ENCODE assay signal across 18 cellular contexts in the genomic region with DNA sequence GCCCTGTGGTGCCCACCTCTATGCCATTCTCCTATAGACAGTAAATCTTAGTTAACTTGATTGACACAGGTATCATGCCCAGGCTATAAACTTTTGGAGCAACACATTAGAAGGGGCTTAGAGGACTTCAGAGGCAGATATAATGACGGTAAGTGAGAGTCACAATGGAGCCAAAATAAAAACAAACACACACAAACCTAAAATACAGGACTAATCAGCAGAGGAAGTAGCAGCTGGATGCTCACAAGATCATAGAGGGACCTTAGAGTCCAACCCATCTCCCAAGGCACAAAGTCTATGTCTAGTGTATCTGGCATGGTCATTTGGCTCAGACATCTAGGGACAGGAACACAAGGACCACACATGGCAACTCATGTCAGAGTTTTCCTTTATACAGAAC. TPM values are rescaled to one million over a fixed set of nuclear protein-coding genes. Genes with fewer than 3 reads are reported as not detected.
DNase-seq lines count a peak whose midpoint lies in the region; ATAC-seq and TF ChIP-seq lines count a peak whose summit lies in the region.
"Had no signal": no experiment of that assay in that cellular context is flagged by ENCODE, and none has a peak within 500 bp of the region (broad histone marks: within the 10 kb centered on the region; RNA-seq: fewer than 3 reads in every experiment).

No MANE protein-coding gene starts in this region.

- peak overlapping the region; percentile 45 for H3K18ac ChIP-seq in trophoblast cell (ENCODE audit: low read length)

- H3K79me1 ChIP-seq in trophoblast cell (ENCODE audit: low read length): peaks cover 55% of the 10 kb centered on the region

- H2AFZ ChIP-seq in trophoblast cell (ENCODE audit: insufficient read depth, low read length, poor library complexity): no peak overlapping the region

- peak overlapping the region; percentile 30 for H3K4ac ChIP-seq in trophoblast cell (ENCODE audit: low read depth, low read length)

- H3K27me3 ChIP-seq in Panc1 (ENCODE audit: control insufficient read depth, insufficient read depth, low read length) (no peaks in the 10 kb centered on the region), trophoblast cell (ENCODE audit: insufficient read depth, low read length) (no peaks in the 10 kb centered on the region)
- H3K27me3 ChIP-seq: BLaER1 had no signal

- no TSS peak for BruUV-seq in Panc1 (replicated peaks; lab: Mats Ljungman, UMichigan)

- H2AK5ac ChIP-seq in trophoblast cell (ENCODE audit: low read length): peak overlapping the region; percentile 37

- peak overlapping the region; percentile 43 for H4K8ac ChIP-seq in trophoblast cell (ENCODE audit: low read depth, low read length)

- H3K79me2 ChIP-seq in trophoblast cell (ENCODE audit: control insufficient read depth, insufficient read depth, low read length, poor library complexity): peaks cover 11% of the 10 kb centered on the region

- peak overlapping the region; percentile 91 for H4K91ac ChIP-seq in trophoblast cell (ENCODE audit: low read depth, low read length)

- peak overlapping the region; percentile 95 for H2BK120ac ChIP-seq in trophoblast cell (ENCODE audit: insufficient read depth, low read length, poor library complexity)

- no peak for TF ChIP-seq CTCF in Panc1 (IDR thresholded peaks at IDR 0.05)

- in situ Hi-C loops in G401 (cut with HindIII; ENCODE audit: low sequenced_read_pairs): no loop called here
- in situ Hi-C loops in Panc1 (cut with HindIII; ENCODE audit: low pct_unique_long_range_greater_than_20kb, low sequenced_read_pairs): no loop called here

- H4K12ac ChIP-seq in trophoblast cell (ENCODE audit: low read depth, low read length): no peak overlapping the region

- WGBS in trophoblast cell (ENCODE audit: extremely low coverage, insufficient coverage, insufficient read length): no CpG with 5 or more reads among the region's 1 CpG

- CTCF ChIA-PET in HEK293T (lab: Yijun Ruan, JAX): interaction anchor here (0.5 to 3.0 kb wide), 3 partner anchors 11 to 71 kb away, joined by 3 to 10 read pairs (median 5); a partner anchor contains a TSS
- CTCF ChIA-PET in Panc1 (lab: Charles Lee): no interaction called here

- H3K4me1 ChIP-seq in Panc1 (ENCODE audit: control insufficient read depth, insufficient read depth, low read length) (peaks cover 20% of the 10 kb centered on the region; the same call in 1 of the 2 replicates), trophoblast cell (ENCODE audit: control insufficient read depth in 1 of 2, insufficient read depth in 2 of 2, low read length in 2 of 2) (peaks cover 34 to 50% of the 10 kb centered on the region in 2 experiments)
- H3K4me1 ChIP-seq: BLaER1 had no signal

- H3K36me3 ChIP-seq in Panc1 (ENCODE audit: control insufficient read depth, insufficient read depth, low read length): no peaks in the 10 kb centered on the region
- H3K36me3 ChIP-seq in trophoblast cell (ENCODE audit: control insufficient read depth in 1 of 2, insufficient read depth in 2 of 2, low read length in 2 of 2): peaks cover 0 to 2% of the 10 kb centered on the region in 2 experiments
- H3K36me3 ChIP-seq: BLaER1 had no signal

- ATAC-seq in Panc1 (no peak), HG03521 (IDR thresholded peaks at IDR 0.05; ENCODE audit: unreplicated experiment) (no peak)
- ATAC-seq: GM12878 had no signal

- DNase-seq in G401 (ENCODE audit: low spot score) (peak; percentile 14), HEK293T (ENCODE audit: extremely low spot score) (no peak), Panc1 (ENCODE audit: low read depth, low spot score) (no peak), trophoblast cell (no peak), NCI-H2227 treated with DMSO at 0.1 percent for 48 hours (lab: John Stamatoyannopoulos, UW) (no peak), HUDEP-2 (lab: John Stamatoyannopoulos, UW; ENCODE audit: unreplicated experiment in 76 of 76) (no peak)
- DNase-seq: 8988T; CD4-positive, alpha-beta memory T cell; DMS153; DMS79 treated with DMSO at 0.1 percent for 48 hours; GOT3; H9; HFFc6 had no signal

- H3K4me2 ChIP-seq in trophoblast cell (ENCODE audit: low read length): no peak overlapping the region
- H3K4me2 ChIP-seq: BLaER1 had no signal

- peak overlapping the region; percentile 95 for H2BK12ac ChIP-seq in trophoblast cell (ENCODE audit: low read length)

- H3K9me3 ChIP-seq in Panc1 (ENCODE audit: control insufficient read depth, insufficient read depth, low read depth, low read length): no peaks in the 10 kb centered on the region
- H3K9me3 ChIP-seq in trophoblast cell (ENCODE audit: insufficient read depth, low read depth, low read length): no peaks in the 10 kb centered on the region
- H3K9me3 ChIP-seq: BLaER1 had no signal

- POLR2A ChIA-PET in HEK293T (lab: Yijun Ruan, JAX): no interaction called here
- POLR2A ChIA-PET in Panc1 (lab: Charles Lee): no interaction called here

- no peak overlapping the region for H3K23ac ChIP-seq in trophoblast cell (ENCODE audit: low read length)

- H3K14ac ChIP-seq in trophoblast cell (ENCODE audit: low read length): peak overlapping the region; percentile 24

- H3K4me3 ChIP-seq in Panc1 (ENCODE audit: low read depth in 2 of 2, low read length in 2 of 2): no peak overlapping the region
- H3K4me3 ChIP-seq in trophoblast cell (ENCODE audit: low read depth, low read length): no peak overlapping the region
- H3K4me3 ChIP-seq: BLaER1, GM12878 had no signal

- peak overlapping the region; percentile 52; the same call in 1 of the 2 replicates for H3K27ac ChIP-seq in Panc1 (ENCODE audit: low read length)
- peak overlapping the region; percentile 99 for H3K27ac ChIP-seq in trophoblast cell (ENCODE audit: low read depth, low read length)
- H3K27ac ChIP-seq: BLaER1 had no signal

- peak overlapping the region; percentile 23 for H2BK5ac ChIP-seq in trophoblast cell (ENCODE audit: low read depth, low read length, poor library complexity)

- H3K9ac ChIP-seq in trophoblast cell (ENCODE audit: low read length): no peak overlapping the region
- H3K9ac ChIP-seq: BLaER1 had no signal

- intact Hi-C loops in Panc1 (cut with micrococcal nuclease; ENCODE audit: unreplicated experiment): no loop called here

TF ChIP-seq in HEK293T, 16 proteins besides CTCF, POLR2A, EP300 and RAD21:
- no peak for TF ChIP-seq ELF4 (IDR thresholded peaks at IDR 0.05)
- TF ChIP-seq CTBP1 (IDR thresholded peaks at IDR 0.05; ENCODE audit: borderline replicate concordance): no peak
- TF ChIP-seq HDGF (IDR thresholded peaks at IDR 0.05; ENCODE audit: borderline replicate concordance): no peak
- no peak for TF ChIP-seq FOXK2 (IDR thresholded peaks at IDR 0.05)
- TF ChIP-seq L3MBTL2 (conservative IDR thresholded peaks at IDR 0.05): no peak
- TF ChIP-seq, protein P1, sequence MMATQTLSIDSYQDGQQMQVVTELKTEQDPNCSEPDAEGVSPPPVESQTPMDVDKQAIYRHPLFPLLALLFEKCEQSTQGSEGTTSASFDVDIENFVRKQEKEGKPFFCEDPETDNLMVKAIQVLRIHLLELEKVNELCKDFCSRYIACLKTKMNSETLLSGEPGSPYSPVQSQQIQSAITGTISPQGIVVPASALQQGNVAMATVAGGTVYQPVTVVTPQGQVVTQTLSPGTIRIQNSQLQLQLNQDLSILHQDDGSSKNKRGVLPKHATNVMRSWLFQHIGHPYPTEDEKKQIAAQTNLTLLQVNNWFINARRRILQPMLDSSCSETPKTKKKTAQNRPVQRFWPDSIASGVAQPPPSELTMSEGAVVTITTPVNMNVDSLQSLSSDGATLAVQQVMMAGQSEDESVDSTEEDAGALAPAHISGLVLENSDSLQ (IDR thresholded peaks at IDR 0.05): peak; percentile 84
- no peak for TF ChIP-seq NFRKB (IDR thresholded peaks at IDR 0.05)
- TF ChIP-seq LEF1 (IDR thresholded peaks at IDR 0.05; ENCODE audit: borderline replicate concordance): no peak

RNA-seq across cellular contexts. Expression of a gene that starts 12.3 kb away (rescaled TPM):
- total RNA-seq in G401 (2014; rRNA removed; shearing (Covaris generic)): 0.31 and 1.2 TPM in 2 replicates
- not detected for total RNA-seq in Panc1 (2021; ENCODE audit: unreplicated experiment)
- polyA plus RNA-seq in Panc1 (2012; ENCODE audit: insufficient read length): 0.58 TPM
- polyA plus RNA-seq in trophoblast cell (2013): 437 and 491 TPM in 2 replicates
- total RNA-seq: A673; CD4-positive, alpha-beta memory T cell; GM12878 had no signal
- polyA plus RNA-seq: CD14-positive monocyte had no signal

RNA-seq across cellular contexts. Expression of a gene that starts 32.9 kb away (rescaled TPM):
- total RNA-seq in G401 (2014; rRNA removed; shearing (Covaris generic)): not detected in 2 replicates
- total RNA-seq in Panc1 (2021; ENCODE audit: unreplicated experiment): not detected
- polyA plus RNA-seq in Panc1 (2012; ENCODE audit: insufficient read length): not detected
- polyA plus RNA-seq in trophoblast cell (2013): 0.18 and 0.21 TPM in 2 replicates
- total RNA-seq: A673; CD4-positive, alpha-beta memory T cell; GM12878; H9 had no signal
- polyA plus RNA-seq: CD14-positive monocyte; CD4-positive, alpha-beta memory T cell; GM12878 had no signal

RNA-seq across cellular contexts. Expression of a gene that starts 53.4 kb away (rescaled TPM):
- 20.1 and 34.1 TPM in 2 replicates for total RNA-seq in G401 (2014; rRNA removed; shearing (Covaris generic))
- 29.5 TPM for total RNA-seq in Panc1 (2021; ENCODE audit: unreplicated experiment)
- 46.4 TPM for polyA plus RNA-seq in Panc1 (2012; ENCODE audit: insufficient read length)
- 41.4 and 42.5 TPM in 2 replicates for polyA plus RNA-seq in trophoblast cell (2013)
